In the genomic region with DNA sequence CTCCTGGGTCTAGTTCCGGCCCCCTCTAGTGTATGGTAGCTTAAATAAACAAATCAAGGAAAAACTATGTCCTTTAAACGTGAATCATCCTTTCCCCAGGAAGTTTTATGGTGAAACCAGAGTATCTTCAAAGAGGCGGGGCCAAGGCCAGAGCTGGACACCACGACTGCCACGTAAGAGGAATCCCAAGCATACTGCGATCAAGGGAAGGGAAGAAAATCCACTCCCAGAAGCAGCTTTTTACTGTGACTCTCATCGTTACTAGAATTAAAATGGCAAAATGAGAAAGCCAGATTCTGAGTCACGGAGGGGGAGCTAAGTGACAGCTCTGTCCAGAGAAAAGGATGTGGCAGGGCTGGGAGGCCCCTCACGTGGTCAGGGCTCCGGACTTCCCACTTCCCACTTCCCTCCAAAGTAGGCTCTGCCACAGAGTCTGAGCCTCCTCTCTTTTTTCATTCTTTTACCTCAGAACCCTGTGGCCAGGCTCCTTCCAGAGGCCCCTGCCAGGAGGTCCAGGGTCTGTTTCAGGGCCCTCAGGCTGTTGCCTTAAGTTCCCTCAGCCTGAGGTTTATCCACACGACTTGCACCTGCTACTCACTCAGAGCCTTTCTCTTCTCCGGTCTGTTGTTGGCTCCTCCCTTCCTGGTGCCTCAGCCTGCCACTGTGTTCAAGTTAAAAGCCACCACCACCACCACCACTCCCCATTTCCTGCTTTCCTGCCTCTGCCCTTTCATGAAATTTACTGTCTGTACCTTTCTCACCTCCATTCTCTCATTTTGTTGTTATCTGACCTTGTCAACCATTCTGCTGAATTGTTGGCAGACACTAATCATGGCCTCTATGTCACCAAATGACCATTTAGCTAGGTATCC, we compare ENCODE assay signal across 8 cellular contexts. TPM values are rescaled to one million over a fixed set of nuclear protein-coding genes. Genes with fewer than 3 reads are reported as not detected.
DNase-seq lines count a peak whose midpoint lies in the region; ATAC-seq and TF ChIP-seq lines count a peak whose summit lies in the region.

No MANE protein-coding gene starts in this region.

- peak in 1 of 2 donors; percentile 46 for TF ChIP-seq POLR2A in Peyer's patch (IDR thresholded peaks at IDR 0.05)

- POLR2A ChIA-PET in AG04449 (lab: Yijun Ruan, JAX): interaction anchor here (1.3 to 2.1 kb wide), 3 partner anchors 11 to 37 kb away, joined by 3 to 8 read pairs (median 4); no protein-coding TSS in a partner anchor

- H3K4me3 Mint-ChIP-seq in activated naive CD4-positive, alpha-beta T cell treated with anti-CD3 and anti-CD28 coated beads, Interleukin-2, amount 50 U/mL, for 24 hours: peak overlapping the region; percentile 94

- peak; percentile 87 for DNase-seq in AG04449 (ENCODE audit: low read depth, low spot score)
- peak; percentile 62 to 86 (median 72) for DNase-seq in Peyer's patch
- DNase-seq in Right ventricle myocardium superior: peak; percentile 73
- no peak for DNase-seq in sciatic nerve (ENCODE audit: low spot score)
- no peak for DNase-seq in NCI-H1105 (lab: John Stamatoyannopoulos, UW)

- H3K4me3 ChIP-seq in AG04449 (ENCODE audit: low read depth, low read length) (no peak overlapping the region), Peyer's patch (peak overlapping the region; percentile 8 to 94 (median 61))

- no peaks in the 10 kb centered on the region for H3K36me3 Mint-ChIP-seq in activated naive CD4-positive, alpha-beta T cell treated with anti-CD3 and anti-CD28 coated beads, Interleukin-2, amount 50 U/mL, for 24 hours

- CTCF ChIA-PET in AG04449 (lab: Yijun Ruan, JAX): interaction anchor here (0.7 to 5.1 kb wide), 9 partner anchors 12 to 180 kb away, joined by 3 to 30 read pairs (median 4); no protein-coding TSS in a partner anchor

- H3K27ac Mint-ChIP-seq in activated naive CD4-positive, alpha-beta T cell treated with anti-CD3 and anti-CD28 coated beads, Interleukin-2, amount 50 U/mL, for 24 hours: peak overlapping the region; percentile 98

- TF ChIP-seq CTCF in AG04449 (IDR thresholded peaks at IDR 0.05; ENCODE audit: insufficient read depth, low read length, missing control alignments) (no peak), Peyer's patch (IDR thresholded peaks at IDR 0.05) (no peak)

- ATAC-seq in GM18867 (IDR thresholded peaks at IDR 0.05; ENCODE audit: unreplicated experiment): peak; percentile 45
- peak; percentile 49 for ATAC-seq in HG03066 (IDR thresholded peaks at IDR 0.05; ENCODE audit: low read depth, unreplicated experiment)
- ATAC-seq in Right ventricle myocardium superior (ENCODE audit: poor library complexity): peak; percentile 52
- peak; percentile 76 for ATAC-seq in sciatic nerve

- H3K36me3 ChIP-seq in Peyer's patch: no peaks in the 10 kb centered on the region

- no peaks in the 10 kb centered on the region for H3K27me3 ChIP-seq in Peyer's patch

- H3K4me1 ChIP-seq in Peyer's patch: peaks cover 2 to 69% (median 11%) of the 10 kb centered on the region in 4 donors

- intact Hi-C loops in Right ventricle myocardium superior (cut with DNase I): no loop called here
- intact Hi-C loops in sciatic nerve (cut with DNase I): no loop called here

- H3K4me1 Mint-ChIP-seq in activated naive CD4-positive, alpha-beta T cell treated with anti-CD3 and anti-CD28 coated beads, Interleukin-2, amount 50 U/mL, for 24 hours: peaks cover 62% of the 10 kb centered on the region

- no peaks in the 10 kb centered on the region for H3K27me3 Mint-ChIP-seq in activated naive CD4-positive, alpha-beta T cell treated with anti-CD3 and anti-CD28 coated beads, Interleukin-2, amount 50 U/mL, for 24 hours

- peak overlapping the region; percentile 79 to 93 (median 92) for H3K27ac ChIP-seq in Peyer's patch

- H3K9me3 ChIP-seq in Peyer's patch: no peaks in the 10 kb centered on the region

- H3K9me3 Mint-ChIP-seq in activated naive CD4-positive, alpha-beta T cell treated with anti-CD3 and anti-CD28 coated beads, Interleukin-2, amount 50 U/mL, for 24 hours: no peaks in the 10 kb centered on the region

RNA-seq across cellular contexts. Expression of a gene that starts 1.4 kb away (rescaled TPM):
- 100 to 1,000 TPM; 126 to 311 (median 181) TPM for total RNA-seq in Peyer's patch
- total RNA-seq in Right ventricle myocardium superior: 104 TPM
- 22.2 TPM for total RNA-seq in sciatic nerve

Comparison
In these comparisons a context has a peak if more than half of its experiments do, and no peak if none do; other contexts are left out.
1. DNase-seq: peak in AG04449 (single experiment), Peyer's patch (3 of 3) and Right ventricle myocardium superior (single experiment); none in sciatic nerve (single experiment) and NCI-H1105 (single experiment).
2. Peak in every context shown above with its lines, with median percentiles within 50 percentile points of each other: ATAC-seq.